Comparison of ENCODE assay signal across 9 cellular contexts in genomic region chr6:139016337-139017213, GRCh38. TPM values are rescaled to one million over a fixed set of nuclear protein-coding genes. Genes with fewer than 3 reads are reported as not detected.
DNase-seq lines count a peak whose midpoint lies in the region; ATAC-seq and TF ChIP-seq lines count a peak whose summit lies in the region.
"Had no signal": no experiment of that assay in that cellular context is flagged by ENCODE, and none has a peak within 500 bp of the region (broad histone marks: within the 10 kb centered on the region; RNA-seq: fewer than 3 reads in every experiment).

No MANE protein-coding gene starts in this region.

- H3K27ac ChIP-seq in left ventricle myocardium inferior (replicated peaks), result peak overlapping the region; percentile 53
- H3K27ac ChIP-seq: skin epidermis had no signal

- in situ Hi-C loops in KBM-7 (cut with MboI; ENCODE audit: low pct_unique_long_range_greater_than_20kb, low sequenced_read_pairs), result no loop called here

- H3K4me1 ChIP-seq in left ventricle myocardium inferior, result peaks cover 32% of the 10 kb centered on the region

- no peaks in the 10 kb centered on the region for H3K36me3 ChIP-seq in left ventricle myocardium inferior

- H3K27ac Mint-ChIP-seq in Calu3 (ENCODE audit: unreplicated experiment), result no peak overlapping the region

- peak; percentile 25 for DNase-seq in GM12865 (ENCODE audit: low read depth)
- DNase-seq in KBM-7, result peak; percentile 76
- DNase-seq in left ventricle myocardium inferior, result no peak
- DNase-seq in lower leg skin (ENCODE audit: low spot score in 2 of 2), result no peak
- no peak for DNase-seq in Calu3
- no peak for DNase-seq in NCI-H510A (lab: John Stamatoyannopoulos, UW)

- H3K27me3 ChIP-seq in left ventricle myocardium inferior (ENCODE audit: low read depth), result no peaks in the 10 kb centered on the region

- 73 to 75% methylated on average over 7 of the region's 7 CpGs for WGBS in lower leg skin, 2 donors

- H3K9me3 Mint-ChIP-seq in Calu3 (ENCODE audit: low read depth, unreplicated experiment), result no peaks in the 10 kb centered on the region

- H3K9me3 ChIP-seq in left ventricle myocardium inferior (replicated peaks), result no peaks in the 10 kb centered on the region

- BruUV-seq in Calu3 (replicated peaks; lab: Mats Ljungman, UMichigan), result no TSS peak

- peak; percentile 93 for ATAC-seq in GM21526 (IDR thresholded peaks at IDR 0.05; ENCODE audit: low FRiP score, unreplicated experiment)
- no peak for ATAC-seq in HG02970 (IDR thresholded peaks at IDR 0.05; ENCODE audit: low FRiP score, unreplicated experiment)

- no peaks in the 10 kb centered on the region for H3K4me1 Mint-ChIP-seq in Calu3 (ENCODE audit: low read depth, unreplicated experiment)

- H3K4me3 Mint-ChIP-seq in Calu3 (ENCODE audit: low read depth, unreplicated experiment), result no peak overlapping the region

- no peak for TF ChIP-seq CTCF in GM12865 (IDR thresholded peaks at IDR 0.05; ENCODE audit: insufficient read depth, low read depth, low read length, missing control alignments)
- TF ChIP-seq CTCF in left ventricle myocardium inferior (IDR thresholded peaks at IDR 0.05; ENCODE audit: borderline replicate concordance), result no peak
- no peak for TF ChIP-seq CTCF in lower leg skin (IDR thresholded peaks at IDR 0.05)
- no peak for TF ChIP-seq CTCF in Calu3 (IDR thresholded peaks at IDR 0.05; ENCODE audit: unreplicated experiment)

- intact Hi-C loops in left ventricle myocardium inferior (cut with micrococcal nuclease), result no loop called here
- intact Hi-C loops in lower leg skin (cut with DNase I; ENCODE audit: low total_unique reads), result no loop called here
- intact Hi-C loops in Calu3 (cut with micrococcal nuclease; ENCODE audit: unreplicated experiment), result no loop called here

- H3K4me3 ChIP-seq in GM12865 (ENCODE audit: low read depth, low read length), result no peak overlapping the region
- H3K4me3 ChIP-seq in left ventricle myocardium inferior, result no peak overlapping the region
- H3K4me3 ChIP-seq in lower leg skin (ENCODE audit: low read depth, poor library complexity, severe bottlenecking), result no peak overlapping the region
- H3K4me3 ChIP-seq: skin epidermis had no signal

- CTCF ChIA-PET in Calu3 (lab: Charles Lee), result interaction anchor here (0.6 kb wide), 1 partner anchor 54 kb away, joined by 3 read pairs; no protein-coding TSS in a partner anchor

- no peak for TF ChIP-seq POLR2A in lower leg skin (IDR thresholded peaks at IDR 0.05)

- H3K27me3 Mint-ChIP-seq in Calu3 (ENCODE audit: unreplicated experiment), result no peaks in the 10 kb centered on the region

- no peaks in the 10 kb centered on the region for H3K36me3 Mint-ChIP-seq in Calu3 (ENCODE audit: insufficient read depth, unreplicated experiment)

RNA-seq across cellular contexts. Expression of gene ABRACL, which starts 12.0 kb away (rescaled TPM):
- total RNA-seq in left ventricle myocardium inferior (4.3 TPM), lower leg skin (10 to 100 TPM in 3 of 4 donors, 1 to 10 TPM in 1; 8.8 to 23.0 (median 12.2) TPM), Calu3 (2022) (36.1 and 40.4 TPM in 2 replicates)

RNA-seq across cellular contexts. Expression of gene REPS1, which starts 28.5 kb away (rescaled TPM):
- total RNA-seq in left ventricle myocardium inferior (30.6 TPM), lower leg skin (100 to 1,000 TPM in 1 of 4 donors, 10 to 100 TPM in 3; 47.1 to 111 (median 67.6) TPM), Calu3 (2022) (24.1 and 29.5 TPM in 2 replicates)

Comparison
In these comparisons a context has a peak if more than half of its experiments do, and no peak if none do; other contexts are left out.
1. DNase-seq: peak in GM12865 (single experiment) and KBM-7 (single experiment); none in left ventricle myocardium inferior (single experiment), lower leg skin (0 of 2), Calu3 (single experiment) and NCI-H510A (single experiment).